13 cellular contexts compared by ENCODE assay signal in the genomic region with DNA sequence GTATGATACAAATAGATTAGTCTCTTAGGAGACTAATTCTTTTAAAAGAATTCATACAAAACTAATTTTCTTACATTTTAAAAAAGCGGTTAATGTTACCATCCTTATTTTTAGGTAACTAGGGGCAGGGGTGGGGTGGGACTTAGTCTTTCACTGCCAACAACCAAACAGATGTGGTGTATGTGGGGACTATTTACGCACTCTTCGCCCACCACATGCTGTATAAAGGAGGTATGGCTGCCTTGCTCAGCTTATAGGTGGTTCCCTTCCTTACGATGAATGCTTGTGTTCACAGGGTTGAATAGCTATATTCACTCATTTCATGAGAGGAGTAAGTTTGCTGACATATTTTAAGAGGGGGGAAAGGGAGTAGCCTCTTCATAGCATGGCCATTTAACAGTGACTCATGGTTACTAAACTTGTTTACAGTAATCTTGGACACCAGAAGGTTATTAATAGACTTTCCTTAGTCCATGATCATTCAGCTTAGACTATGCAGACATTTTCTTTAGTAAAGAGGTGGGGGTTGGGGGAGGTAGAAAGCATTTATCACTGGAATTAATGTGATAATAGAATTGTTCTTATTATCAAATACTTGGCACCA.
DNase-seq lines count a peak whose midpoint lies in the region; ATAC-seq and TF ChIP-seq lines count a peak whose summit lies in the region.
"Had no signal": no experiment of that assay in that cellular context is flagged by ENCODE, and none has a peak within 500 bp of the region (broad histone marks: within the 10 kb centered on the region; RNA-seq: fewer than 3 reads in every experiment).

No MANE protein-coding gene starts in this region.

- peak overlapping the region; percentile 84 for H3K27ac ChIP-seq in SJSA1
- H3K27ac ChIP-seq: SK-N-MC, thyroid gland had no signal

- peak; percentile 37 for DNase-seq in NOMO-1 treated with DMSO at 0.1 percent for 48 hours (lab: John Stamatoyannopoulos, UW; ENCODE audit: unreplicated experiment)
- no peak for DNase-seq in NOMO-1 treated with dmso at 0.1 percent for 144 hours (lab: John Stamatoyannopoulos, UW; ENCODE audit: unreplicated experiment)
- DNase-seq in SJSA1 (ENCODE audit: low read depth in 1 of 2, low spot score in 2 of 2), result peak in 1 of 2 experiments; percentile 77
- peak; percentile 73 to 86 for DNase-seq in foreskin fibroblast
- no peak for DNase-seq in stimulated activated effector memory CD8-positive, alpha-beta T cell treated with anti-CD3 and anti-CD28 coated beads, Interleukin-12 subunit alpha, Interleukin-12 subunit beta, amount 100 ng/mL, for 72 hours (ENCODE audit: low spot score in 2 of 2)
- DNase-seq in T-helper 2 cell, result no peak
- DNase-seq: ACHN, activated gamma-delta T cell, Kasumi-1, thyroid gland had no signal

- H3K27ac Mint-ChIP-seq in stimulated activated effector memory CD8-positive, alpha-beta T cell treated with anti-CD3 and anti-CD28 coated beads, Interleukin-12 subunit alpha, Interleukin-12 subunit beta, amount 100 ng/mL, for 72 hours, result peak overlapping the region; percentile 1

- H3K4me3 ChIP-seq in SJSA1, result no peak overlapping the region
- H3K4me3 ChIP-seq in foreskin fibroblast (ENCODE audit: low read depth in 1 of 2, low read length in 2 of 2), result no peak overlapping the region
- H3K4me3 ChIP-seq: SK-N-MC, thyroid gland had no signal

- H3K36me3 ChIP-seq in SJSA1, result peaks cover 55% of the 10 kb centered on the region
- H3K36me3 ChIP-seq: thyroid gland had no signal

- H3K9me3 ChIP-seq in SJSA1 (replicated peaks), result no peaks in the 10 kb centered on the region
- H3K9me3 ChIP-seq: thyroid gland had no signal

- no peaks in the 10 kb centered on the region for H3K9me3 Mint-ChIP-seq in stimulated activated effector memory CD8-positive, alpha-beta T cell treated with anti-CD3 and anti-CD28 coated beads, Interleukin-12 subunit alpha, Interleukin-12 subunit beta, amount 100 ng/mL, for 72 hours

- peaks cover 67% of the 10 kb centered on the region for H3K4me1 Mint-ChIP-seq in stimulated activated effector memory CD8-positive, alpha-beta T cell treated with anti-CD3 and anti-CD28 coated beads, Interleukin-12 subunit alpha, Interleukin-12 subunit beta, amount 100 ng/mL, for 72 hours

- no peaks in the 10 kb centered on the region for H3K27me3 ChIP-seq in SJSA1 (replicated peaks)
- H3K27me3 ChIP-seq: thyroid gland had no signal

- no peak for TF ChIP-seq CTCF in foreskin fibroblast (IDR thresholded peaks at IDR 0.05; ENCODE audit: low read depth, low read length)

- peak; percentile 80 for ATAC-seq in stimulated activated effector memory CD8-positive, alpha-beta T cell treated with anti-CD3 and anti-CD28 coated beads, Interleukin-12 subunit alpha, Interleukin-12 subunit beta, amount 100 ng/mL, for 72 hours
- ATAC-seq in GM21723 (IDR thresholded peaks at IDR 0.05; ENCODE audit: unreplicated experiment) (no peak), GM19397 (IDR thresholded peaks at IDR 0.05; ENCODE audit: unreplicated experiment) (no peak)

- H3K4me1 ChIP-seq in SJSA1 (replicated peaks), result peaks cover 62% of the 10 kb centered on the region

- no peak overlapping the region for H3K4me3 Mint-ChIP-seq in stimulated activated effector memory CD8-positive, alpha-beta T cell treated with anti-CD3 and anti-CD28 coated beads, Interleukin-12 subunit alpha, Interleukin-12 subunit beta, amount 100 ng/mL, for 72 hours

- H3K36me3 Mint-ChIP-seq in stimulated activated effector memory CD8-positive, alpha-beta T cell treated with anti-CD3 and anti-CD28 coated beads, Interleukin-12 subunit alpha, Interleukin-12 subunit beta, amount 100 ng/mL, for 72 hours, result peaks cover 79% of the 10 kb centered on the region

Comparison
In these comparisons a context has a peak if more than half of its experiments do, and no peak if none do; other contexts are left out.
1. DNase-seq: peak in NOMO-1 treated with DMSO at 0.1 percent for 48 hours (single experiment) and foreskin fibroblast (2 of 2); none in NOMO-1 treated with dmso at 0.1 percent for 144 hours (single experiment), stimulated activated effector memory CD8-positive, alpha-beta T cell treated with anti-CD3 and anti-CD28 coated beads, Interleukin-12 subunit alpha, Interleukin-12 subunit beta, amount 100 ng/mL, for 72 hours (0 of 2) and T-helper 2 cell (0 of 5).